Comparison of ENCODE assay signal across 10 cellular contexts in genomic region chr17:65078441-65079160, GRCh38. TPM values are rescaled to one million over a fixed set of nuclear protein-coding genes. Genes with fewer than 3 reads are reported as not detected.
A peak's percentile ranks its signal among the peaks of the same experiment; 100 is the strongest.
DNase-seq lines count a peak whose midpoint lies in the region; ATAC-seq and TF ChIP-seq lines count a peak whose summit lies in the region.
"Had no signal": no experiment of that assay in that cellular context is flagged by ENCODE, and none has a peak within 500 bp of the region (broad histone marks: within the 10 kb centered on the region; RNA-seq: fewer than 3 reads in every experiment).

No MANE protein-coding gene starts in this region.

- peaks cover 0 to 29% (median 15%) of the 10 kb centered on the region in 12 donors for H3K4me1 ChIP-seq in heart left ventricle

- H3K4me3 ChIP-seq in astrocyte of the spinal cord (ENCODE audit: low read depth, low read length) (no peak overlapping the region), heart left ventricle (no peak overlapping the region), skin epidermis (no peak overlapping the region)

- no peaks in the 10 kb centered on the region for H3K36me3 Mint-ChIP-seq in activated T-cell treated with anti-CD3 and anti-CD28 coated beads, Interleukin-2, amount 50 U/mL, for 72 hours (ENCODE audit: insufficient read depth in 2 of 2)
- H3K36me3 Mint-ChIP-seq: activated naive CD4-positive, alpha-beta T cell treated with anti-CD3 and anti-CD28 coated beads, Interleukin-2, amount 10 ng/mL, durations not matched to agents 7 days and 5 days had no signal

- ATAC-seq in heart left ventricle (peak in 3 of 4 donors; percentile 43 to 61 (median 54)), GM18502 (IDR thresholded peaks at IDR 0.05; ENCODE audit: poor library complexity, unreplicated experiment) (no peak)
- no peak for ATAC-seq in activated T-cell treated with anti-CD3 and anti-CD28 coated beads, Interleukin-2, amount 50 U/mL, for 72 hours (replicated peaks in 1 of 2)

- H3K27me3 Mint-ChIP-seq in activated T-cell treated with anti-CD3 and anti-CD28 coated beads, Interleukin-2, amount 50 U/mL, for 72 hours (ENCODE audit: low read depth) = no peaks in the 10 kb centered on the region

- WGBS in heart left ventricle, 4 donors = 88 to 91% (median 89%) methylated on average over 10 of the region's 10 CpGs

- no peaks in the 10 kb centered on the region for H3K36me3 ChIP-seq in heart left ventricle

- no peak overlapping the region for H3K27ac Mint-ChIP-seq in activated T-cell treated with anti-CD3 and anti-CD28 coated beads, Interleukin-2, amount 50 U/mL, for 72 hours
- H3K27ac Mint-ChIP-seq: activated naive CD4-positive, alpha-beta T cell treated with anti-CD3 and anti-CD28 coated beads, Interleukin-2, amount 10 ng/mL, durations not matched to agents 7 days and 5 days had no signal

- in situ Hi-C loops in astrocyte of the spinal cord (cut with HindIII; ENCODE audit: low sequenced_read_pairs) = no loop called here

- TF ChIP-seq CTCF in astrocyte of the spinal cord (IDR thresholded peaks at IDR 0.05; ENCODE audit: low read depth, low read length) = no peak
- no peak for TF ChIP-seq CTCF in heart left ventricle (IDR thresholded peaks at IDR 0.05)

- no peak overlapping the region for H3K4me3 Mint-ChIP-seq in activated T-cell treated with anti-CD3 and anti-CD28 coated beads, Interleukin-2, amount 50 U/mL, for 72 hours
- H3K4me3 Mint-ChIP-seq: activated naive CD4-positive, alpha-beta T cell treated with anti-CD3 and anti-CD28 coated beads, Interleukin-2, amount 10 ng/mL, durations not matched to agents 7 days and 5 days had no signal

- no peak for TF ChIP-seq POLR2A in heart left ventricle (IDR thresholded peaks at IDR 0.05)

- H3K9me3 Mint-ChIP-seq in activated T-cell treated with anti-CD3 and anti-CD28 coated beads, Interleukin-2, amount 50 U/mL, for 72 hours = no peaks in the 10 kb centered on the region
- H3K9me3 Mint-ChIP-seq: activated naive CD4-positive, alpha-beta T cell treated with anti-CD3 and anti-CD28 coated beads, Interleukin-2, amount 10 ng/mL, durations not matched to agents 7 days and 5 days had no signal

- DNase-seq in HCEC 1CT (peak; percentile 44), astrocyte of the spinal cord (ENCODE audit: low read depth, low spot score) (peak; percentile 70), heart left ventricle (no peak), NCI-H187 (lab: John Stamatoyannopoulos, UW) (no peak)
- no peak for DNase-seq in effector CD4-positive, alpha-beta T cell
- no peak for DNase-seq in activated T-cell treated with anti-CD3 and anti-CD28 coated beads, Interleukin-2, amount 50 U/mL, for 72 hours
- DNase-seq: activated CD4-positive, alpha-beta T cell treated with anti-CD3 and anti-CD28 coated beads for 48 hours; activated naive CD4-positive, alpha-beta T cell treated with anti-CD3 and anti-CD28 coated beads, Interleukin-2, amount 10 ng/mL, durations not matched to agents 7 days and 5 days had no signal

- no peaks in the 10 kb centered on the region for H3K9me3 ChIP-seq in heart left ventricle

- intact Hi-C loops in heart left ventricle (cut with DNase I) = no loop called here

- H3K27ac ChIP-seq in heart left ventricle = peak overlapping the region in 5 of 12 donors; percentile 13 to 50 (median 29)
- peak overlapping the region in 14 of 21 experiments; percentile 15 to 80 (median 38) for H3K27ac ChIP-seq in skin epidermis

- no peaks in the 10 kb centered on the region for H3K27me3 ChIP-seq in heart left ventricle

- no peaks in the 10 kb centered on the region for H3K4me1 Mint-ChIP-seq in activated T-cell treated with anti-CD3 and anti-CD28 coated beads, Interleukin-2, amount 50 U/mL, for 72 hours (ENCODE audit: low read depth)

RNA-seq across cellular contexts. Expression of gene GNA13, which starts 22.1 kb away (rescaled TPM):
- total RNA-seq in heart left ventricle = 10 to 100 TPM; 19.0 to 39.2 (median 24.4) TPM
- polyA plus RNA-seq in heart left ventricle = 10 to 100 TPM in 1 of 2 donors, 1 to 10 TPM in 1; 7.3 to 21.6 TPM
- 10 to 100 TPM; 79.0 to 85.8 TPM for total RNA-seq in activated T-cell treated with anti-CD3 and anti-CD28 coated beads, Interleukin-2, amount 50 U/mL, for 72 hours

RNA-seq across cellular contexts. Expression of gene RGS9, which starts 58.6 kb away (rescaled TPM):
- 1 to 10 TPM in 7 of 9 donors, under 1 TPM in 2; 0.85 to 5.1 (median 1.5) TPM for total RNA-seq in heart left ventricle
- 1 to 10 TPM in 1 of 2 donors, under 1 TPM in 1; 0.68 to 1.0 TPM for polyA plus RNA-seq in heart left ventricle
- 10 to 100 TPM in 1 of 2 donors, 1 to 10 TPM in 1; 5.8 to 16.6 TPM for total RNA-seq in activated T-cell treated with anti-CD3 and anti-CD28 coated beads, Interleukin-2, amount 50 U/mL, for 72 hours

Comparison
In these comparisons a context has a peak if more than half of its experiments do, and no peak if none do; other contexts are left out.
1. DNase-seq: peak in HCEC 1CT (single experiment) and astrocyte of the spinal cord (single experiment); none in heart left ventricle (0 of 5), NCI-H187 (0 of 2), effector CD4-positive, alpha-beta T cell (single experiment) and activated T-cell treated with anti-CD3 and anti-CD28 coated beads, Interleukin-2, amount 50 U/mL, for 72 hours (0 of 2).
2. ATAC-seq: peak in heart left ventricle (3 of 4); none in GM18502 (single experiment) and activated T-cell treated with anti-CD3 and anti-CD28 coated beads, Interleukin-2, amount 50 U/mL, for 72 hours (0 of 2).